20 cellular contexts compared by ENCODE assay signal in the genomic region with DNA sequence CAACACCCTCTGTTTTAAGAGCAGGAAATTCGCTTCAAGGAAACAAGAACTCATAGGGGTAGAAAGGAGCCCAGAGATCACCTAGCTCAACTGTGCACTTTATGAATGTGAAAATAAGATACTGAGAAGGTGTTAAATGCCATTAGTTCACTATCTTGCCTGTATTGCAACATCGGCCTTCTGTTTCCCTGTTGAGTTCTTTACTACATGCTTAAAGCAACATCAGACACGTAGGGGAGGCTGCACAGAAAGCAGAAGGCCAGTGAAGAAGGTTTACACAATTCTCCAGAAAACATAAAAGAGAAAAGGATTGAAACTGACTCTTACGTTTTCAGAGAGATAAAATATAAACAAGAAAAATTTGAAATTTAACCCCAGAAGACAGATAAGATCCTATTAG.
"Had no signal": no experiment of that assay in that cellular context is flagged by ENCODE, and none has a peak within 500 bp of the region (broad histone marks: within the 10 kb centered on the region; RNA-seq: fewer than 3 reads in every experiment).

No MANE protein-coding gene starts in this region.

- FAIRE-seq: endometrium, keratinocyte had no signal

- H3K4me2 ChIP-seq: smooth muscle cell had no signal

- H3K27ac Mint-ChIP-seq: activated CD8-positive, alpha-beta T cell treated with anti-CD3 and anti-CD28 coated beads for 36 hours; activated naive CD8-positive, alpha-beta T cell treated with anti-CD3 and anti-CD28 coated beads, Interleukin-2, amount 10 ng/mL, durations not matched to agents 7 days and 5 days; activated T-helper 17 cell treated with anti-CD3 and anti-CD28 coated beads, Interleukin-2, amount 50 U/mL, for 72 hours; stimulated activated effector memory CD8-positive, alpha-beta T cell treated with anti-CD3 and anti-CD28 coated beads, Interleukin-12 subunit alpha, Interleukin-12 subunit beta, amount 100 ng/mL, for 72 hours had no signal

- H3K9me3 Mint-ChIP-seq: activated CD8-positive, alpha-beta T cell treated with anti-CD3 and anti-CD28 coated beads for 36 hours; activated naive CD8-positive, alpha-beta T cell treated with anti-CD3 and anti-CD28 coated beads, Interleukin-2, amount 10 ng/mL, durations not matched to agents 7 days and 5 days; activated T-helper 17 cell treated with anti-CD3 and anti-CD28 coated beads, Interleukin-2, amount 50 U/mL, for 72 hours; natural killer cell treated with Interleukin-12 subunit alpha and Interleukin-12 subunit beta and Interleukin-15 and Interleukin-18, amount 100 ng/mL, for 72 hours; stimulated activated effector memory CD8-positive, alpha-beta T cell treated with anti-CD3 and anti-CD28 coated beads, Interleukin-12 subunit alpha, Interleukin-12 subunit beta, amount 100 ng/mL, for 72 hours had no signal

- H2AFZ ChIP-seq: parathyroid adenoma had no signal

- ATAC-seq: activated CD8-positive, alpha-beta T cell treated with anti-CD3 and anti-CD28 coated beads for 36 hours; body of pancreas; gastrocnemius medialis; sciatic nerve had no signal

- H3K4me3 ChIP-seq: body of pancreas, colonic mucosa, gastrocnemius medialis, lower lobe of right lung, smooth muscle cell, thoracic aorta had no signal

- DNase-seq: activated CD4-positive, alpha-beta T cell treated with anti-CD3 and anti-CD28 coated beads for 48 hours; activated CD4-positive, CD25-positive, alpha-beta regulatory T cell; activated CD8-positive, alpha-beta T cell treated with anti-CD3 and anti-CD28 coated beads for 36 hours; activated naive CD4-positive, alpha-beta T cell treated with Interleukin-2 at 50 U/mL for 16 hours; activated naive CD8-positive, alpha-beta T cell treated with anti-CD3 and anti-CD28 coated beads, Interleukin-2, amount 10 ng/mL, durations not matched to agents 7 days and 5 days; activated T-cell treated with anti-CD3 and anti-CD28 coated beads, Interleukin-2, amount 50 U/mL, for 1 hour; colonic mucosa; gastrocnemius medialis; lower lobe of right lung; stimulated activated CD4-positive, alpha-beta T cell treated with anti-CD3 and anti-CD28 coated beads, Interleukin-4, amount 100 ng/mL, for 24 hours had no signal

- H3K9me3 ChIP-seq: body of pancreas, colonic mucosa, gastrocnemius medialis, lower lobe of right lung, thoracic aorta had no signal

- H3K4me1 ChIP-seq: body of pancreas, colonic mucosa, gastrocnemius medialis, lower lobe of right lung, parathyroid adenoma had no signal

- H3K36me3 Mint-ChIP-seq: activated naive CD8-positive, alpha-beta T cell treated with anti-CD3 and anti-CD28 coated beads, Interleukin-2, amount 10 ng/mL, durations not matched to agents 7 days and 5 days; natural killer cell treated with Interleukin-12 subunit alpha and Interleukin-12 subunit beta and Interleukin-15 and Interleukin-18, amount 100 ng/mL, for 72 hours; stimulated activated effector memory CD8-positive, alpha-beta T cell treated with anti-CD3 and anti-CD28 coated beads, Interleukin-12 subunit alpha, Interleukin-12 subunit beta, amount 100 ng/mL, for 72 hours had no signal

- H3K27ac ChIP-seq: body of pancreas, colonic mucosa, gastrocnemius medialis, lower lobe of right lung, parathyroid adenoma, thoracic aorta had no signal

- H3K9ac ChIP-seq: parathyroid adenoma had no signal

- H3K79me2 ChIP-seq: parathyroid adenoma had no signal

- H3K36me3 ChIP-seq: colonic mucosa, gastrocnemius medialis, lower lobe of right lung, thoracic aorta had no signal

- H3K27me3 ChIP-seq: body of pancreas, colonic mucosa, gastrocnemius medialis had no signal

- H3K4me3 Mint-ChIP-seq: activated CD8-positive, alpha-beta T cell treated with anti-CD3 and anti-CD28 coated beads for 36 hours; activated naive CD8-positive, alpha-beta T cell treated with anti-CD3 and anti-CD28 coated beads, Interleukin-2, amount 10 ng/mL, durations not matched to agents 7 days and 5 days; activated T-helper 17 cell treated with anti-CD3 and anti-CD28 coated beads, Interleukin-2, amount 50 U/mL, for 72 hours; natural killer cell treated with Interleukin-12 subunit alpha and Interleukin-12 subunit beta and Interleukin-15 and Interleukin-18, amount 100 ng/mL, for 72 hours; stimulated activated effector memory CD8-positive, alpha-beta T cell treated with anti-CD3 and anti-CD28 coated beads, Interleukin-12 subunit alpha, Interleukin-12 subunit beta, amount 100 ng/mL, for 72 hours had no signal
